In genomic region chr4:63524764-63525163, GRCh38 we compare ENCODE assay signal across 39 cellular contexts.
"Had no signal": no experiment of that assay in that cellular context is flagged by ENCODE, and none has a peak within 500 bp of the region (broad histone marks: within the 10 kb centered on the region; RNA-seq: fewer than 3 reads in every experiment).

No MANE protein-coding gene starts in this region.

- DNase-seq: activated CD4-positive, alpha-beta memory T cell treated with anti-CD3 and anti-CD28 coated beads, Interleukin-2, amount 10 ng/mL, durations not matched to agents 7 days and 5 days; activated CD4-positive, alpha-beta T cell treated with anti-CD3 and anti-CD28 coated beads for 1 hour; activated CD4-positive, alpha-beta T cell treated with anti-CD3 and anti-CD28 coated beads for 36 hours; activated CD4-positive, alpha-beta T cell treated with anti-CD3 and anti-CD28 coated beads for 48 hours; activated CD4-positive, alpha-beta T cell treated with anti-CD3 and anti-CD28 coated beads, Interleukin-2, amount 10 ng/mL, durations not matched to agents 7 days and 5 days; activated CD4-positive, alpha-beta T cell treated with anti-CD3 and anti-CD28 coated beads, Interleukin-2, amount 50 U/mL, for 48 hours; activated CD4-positive, CD25-positive, alpha-beta regulatory T cell; activated CD8-positive, alpha-beta memory T cell treated with anti-CD3 and anti-CD28 coated beads for 24 hours; activated CD8-positive, alpha-beta memory T cell treated with anti-CD3 and anti-CD28 coated beads, Interleukin-2, amount 10 ng/mL, durations not matched to agents 7 days and 5 days; activated CD8-positive, alpha-beta memory T cell treated with anti-CD3 and anti-CD28 coated beads, Interleukin-2, amount 50 U/mL, for 48 hours; activated CD8-positive, alpha-beta T cell treated with anti-CD3 and anti-CD28 coated beads, Interleukin-2, amount 10 ng/mL, durations not matched to agents 7 days and 5 days; activated effector memory CD4-positive, alpha-beta T cell treated with Interleukin-2 at 50 U/mL for 16 hours; activated gamma-delta T cell; activated naive CD4-positive, alpha-beta T cell treated with anti-CD3 and anti-CD28 coated beads, Interleukin-2, amount 10 ng/mL, durations not matched to agents 7 days and 5 days; activated naive CD4-positive, alpha-beta T cell treated with Interleukin-2 at 50 U/mL for 16 hours; activated naive CD8-positive, alpha-beta T cell treated with anti-CD3 and anti-CD28 coated beads, Interleukin-2, amount 10 ng/mL, durations not matched to agents 7 days and 5 days; activated naive CD8-positive, alpha-beta T cell treated with anti-CD3 and anti-CD28 coated beads, Interleukin-2, amount 50 U/mL, for 24 hours; activated T-cell treated with anti-CD3 and anti-CD28 coated beads, Interleukin-2, amount 50 U/mL, for 24 hours; activated T-cell treated with anti-CD3 and anti-CD28 coated beads, Interleukin-2, amount 50 U/mL, for 48 hours; amygdala; anterior cingulate cortex; caudate nucleus; cerebellar nuclear complex; T-helper 1 cell; T-helper 2 cell; T-helper 9 cell; WERI-Rb-1 had no signal

- H3K36me3 Mint-ChIP-seq: activated CD8-positive, alpha-beta memory T cell treated with anti-CD3 and anti-CD28 coated beads, Interleukin-2, amount 10 ng/mL, durations not matched to agents 7 days and 5 days; activated naive CD4-positive, alpha-beta T cell treated with anti-CD3 and anti-CD28 coated beads, Interleukin-2, amount 10 ng/mL, durations not matched to agents 7 days and 5 days; activated naive CD4-positive, alpha-beta T cell treated with anti-CD3 and anti-CD28 coated beads, Interleukin-2, amount 50 U/mL, for 24 hours; activated naive CD8-positive, alpha-beta T cell; activated naive CD8-positive, alpha-beta T cell treated with anti-CD3 and anti-CD28 coated beads, Interleukin-2, amount 10 ng/mL, durations not matched to agents 7 days and 5 days; brain had no signal

- H3K4me3 Mint-ChIP-seq: activated CD4-positive, alpha-beta memory T cell treated with anti-CD3 and anti-CD28 coated beads, Interleukin-2, amount 10 ng/mL, durations not matched to agents 7 days and 5 days; activated CD4-positive, alpha-beta T cell treated with anti-CD3 and anti-CD28 coated beads for 36 hours; activated CD4-positive, alpha-beta T cell treated with anti-CD3 and anti-CD28 coated beads, Interleukin-2, amount 10 ng/mL, durations not matched to agents 7 days and 5 days; activated CD8-positive, alpha-beta memory T cell treated with anti-CD3 and anti-CD28 coated beads, Interleukin-2, amount 10 ng/mL, durations not matched to agents 7 days and 5 days; activated CD8-positive, alpha-beta T cell treated with anti-CD3 and anti-CD28 coated beads, Interleukin-2, amount 10 ng/mL, durations not matched to agents 7 days and 5 days; activated naive CD4-positive, alpha-beta T cell treated with anti-CD3 and anti-CD28 coated beads, Interleukin-2, amount 10 ng/mL, durations not matched to agents 7 days and 5 days; activated naive CD4-positive, alpha-beta T cell treated with anti-CD3 and anti-CD28 coated beads, Interleukin-2, amount 50 U/mL, for 24 hours; activated naive CD8-positive, alpha-beta T cell; activated naive CD8-positive, alpha-beta T cell treated with anti-CD3 and anti-CD28 coated beads, Interleukin-2, amount 10 ng/mL, durations not matched to agents 7 days and 5 days; activated naive CD8-positive, alpha-beta T cell treated with anti-CD3 and anti-CD28 coated beads, Interleukin-2, amount 50 U/mL, for 24 hours; activated T-cell treated with anti-CD3 and anti-CD28 coated beads, Interleukin-2, amount 50 U/mL, for 24 hours; brain; central memory CD8-positive, alpha-beta T cell; T-helper 1 cell treated with Interleukin-12 subunit alpha and Interleukin-12 subunit beta and Interleukin-4 antibody, amounts not matched to agents 30 μg/mL and 1 μg/mL, for 36 hours; T-helper 2 cell treated with Interferon-gamma antibody and Interleukin-4, amounts not matched to agents 5 μg/mL and 100 μg/mL, for 36 hours; WTC11 had no signal

- H3K36me3 ChIP-seq: ascending aorta, cardiac muscle cell, WERI-Rb-1 had no signal

- H3K4me3 ChIP-seq: ascending aorta, cardiac muscle cell had no signal

- H3K27ac Mint-ChIP-seq: activated CD4-positive, alpha-beta memory T cell treated with anti-CD3 and anti-CD28 coated beads, Interleukin-2, amount 10 ng/mL, durations not matched to agents 7 days and 5 days; activated CD4-positive, alpha-beta T cell treated with anti-CD3 and anti-CD28 coated beads for 36 hours; activated CD4-positive, alpha-beta T cell treated with anti-CD3 and anti-CD28 coated beads, Interleukin-2, amount 10 ng/mL, durations not matched to agents 7 days and 5 days; activated CD8-positive, alpha-beta memory T cell treated with anti-CD3 and anti-CD28 coated beads, Interleukin-2, amount 10 ng/mL, durations not matched to agents 7 days and 5 days; activated CD8-positive, alpha-beta T cell treated with anti-CD3 and anti-CD28 coated beads, Interleukin-2, amount 10 ng/mL, durations not matched to agents 7 days and 5 days; activated naive CD4-positive, alpha-beta T cell treated with anti-CD3 and anti-CD28 coated beads, Interleukin-2, amount 10 ng/mL, durations not matched to agents 7 days and 5 days; activated naive CD4-positive, alpha-beta T cell treated with anti-CD3 and anti-CD28 coated beads, Interleukin-2, amount 50 U/mL, for 24 hours; activated naive CD8-positive, alpha-beta T cell; activated naive CD8-positive, alpha-beta T cell treated with anti-CD3 and anti-CD28 coated beads, Interleukin-2, amount 10 ng/mL, durations not matched to agents 7 days and 5 days; activated naive CD8-positive, alpha-beta T cell treated with anti-CD3 and anti-CD28 coated beads, Interleukin-2, amount 50 U/mL, for 24 hours; activated T-cell treated with anti-CD3 and anti-CD28 coated beads, Interleukin-2, amount 50 U/mL, for 24 hours; activated T-helper 2 cell treated with anti-CD3 and anti-CD28 coated beads, Interferon-gamma antibody, Interleukin-2, Interleukin-4, amounts not matched to agents 10 μg/mL and 5 μg/mL and 100 μg/mL, durations not matched to agents 14 hours and 24 hours and 36 hours; brain; T-helper 1 cell treated with Interleukin-12 subunit alpha and Interleukin-12 subunit beta and Interleukin-4 antibody, amounts not matched to agents 30 μg/mL and 1 μg/mL, for 36 hours; T-helper 2 cell treated with Interferon-gamma antibody and Interleukin-4, amounts not matched to agents 5 μg/mL and 100 μg/mL, for 36 hours; WTC11 had no signal

- H3K27ac ChIP-seq: ascending aorta, cardiac muscle cell, WERI-Rb-1 had no signal

- ATAC-seq: activated CD4-positive, alpha-beta T cell treated with anti-CD3 and anti-CD28 coated beads for 36 hours; activated CD4-positive, CD25-positive, alpha-beta regulatory T cell treated with anti-CD3 and anti-CD28 coated beads, Interleukin-2, amount 50 U/mL, for 24 hours; activated CD8-positive, alpha-beta memory T cell treated with anti-CD3 and anti-CD28 coated beads, Interleukin-2, amount 10 ng/mL, durations not matched to agents 7 days and 5 days; activated CD8-positive, alpha-beta T cell treated with anti-CD3 and anti-CD28 coated beads, Interleukin-2, amount 10 ng/mL, durations not matched to agents 7 days and 5 days; activated naive CD8-positive, alpha-beta T cell treated with anti-CD3 and anti-CD28 coated beads, Interleukin-2, amount 50 U/mL, for 24 hours; WTC11 had no signal

- H3K27me3 ChIP-seq: ascending aorta, cardiac muscle cell had no signal

- H3K27me3 Mint-ChIP-seq: activated CD4-positive, alpha-beta memory T cell treated with anti-CD3 and anti-CD28 coated beads, Interleukin-2, amount 10 ng/mL, durations not matched to agents 7 days and 5 days; activated CD4-positive, alpha-beta T cell treated with anti-CD3 and anti-CD28 coated beads for 36 hours; activated CD4-positive, alpha-beta T cell treated with anti-CD3 and anti-CD28 coated beads, Interleukin-2, amount 10 ng/mL, durations not matched to agents 7 days and 5 days; activated CD8-positive, alpha-beta memory T cell treated with anti-CD3 and anti-CD28 coated beads, Interleukin-2, amount 10 ng/mL, durations not matched to agents 7 days and 5 days; activated naive CD4-positive, alpha-beta T cell treated with anti-CD3 and anti-CD28 coated beads, Interleukin-2, amount 10 ng/mL, durations not matched to agents 7 days and 5 days; activated naive CD4-positive, alpha-beta T cell treated with anti-CD3 and anti-CD28 coated beads, Interleukin-2, amount 50 U/mL, for 24 hours; activated naive CD8-positive, alpha-beta T cell; activated naive CD8-positive, alpha-beta T cell treated with anti-CD3 and anti-CD28 coated beads, Interleukin-2, amount 10 ng/mL, durations not matched to agents 7 days and 5 days; activated naive CD8-positive, alpha-beta T cell treated with anti-CD3 and anti-CD28 coated beads, Interleukin-2, amount 50 U/mL, for 24 hours; activated T-cell treated with anti-CD3 and anti-CD28 coated beads, Interleukin-2, amount 50 U/mL, for 24 hours; brain; central memory CD8-positive, alpha-beta T cell had no signal

- FAIRE-seq: bronchial epithelial cell had no signal

- H3K4me1 Mint-ChIP-seq: activated CD4-positive, alpha-beta memory T cell treated with anti-CD3 and anti-CD28 coated beads, Interleukin-2, amount 10 ng/mL, durations not matched to agents 7 days and 5 days; activated CD4-positive, alpha-beta T cell treated with anti-CD3 and anti-CD28 coated beads for 36 hours; activated CD4-positive, alpha-beta T cell treated with anti-CD3 and anti-CD28 coated beads, Interleukin-2, amount 10 ng/mL, durations not matched to agents 7 days and 5 days; activated CD8-positive, alpha-beta memory T cell treated with anti-CD3 and anti-CD28 coated beads, Interleukin-2, amount 10 ng/mL, durations not matched to agents 7 days and 5 days; activated naive CD4-positive, alpha-beta T cell treated with anti-CD3 and anti-CD28 coated beads, Interleukin-2, amount 10 ng/mL, durations not matched to agents 7 days and 5 days; activated naive CD4-positive, alpha-beta T cell treated with anti-CD3 and anti-CD28 coated beads, Interleukin-2, amount 50 U/mL, for 24 hours; activated naive CD8-positive, alpha-beta T cell treated with anti-CD3 and anti-CD28 coated beads, Interleukin-2, amount 10 ng/mL, durations not matched to agents 7 days and 5 days; activated naive CD8-positive, alpha-beta T cell treated with anti-CD3 and anti-CD28 coated beads, Interleukin-2, amount 50 U/mL, for 24 hours; brain; central memory CD8-positive, alpha-beta T cell; WTC11 had no signal

- H3K4me1 ChIP-seq: ascending aorta had no signal
